In genomic region chr4:162943263-162943662, GRCh38 we compare ENCODE assay signal across 1 cellular context.
TF ChIP-seq lines count a peak whose summit lies in the region.

No MANE protein-coding gene starts in this region.

TF ChIP-seq in GM23338, 12 proteins besides CTCF, POLR2A, EP300 and RAD21 (continued from another document):
- TF ChIP-seq, protein P1, sequence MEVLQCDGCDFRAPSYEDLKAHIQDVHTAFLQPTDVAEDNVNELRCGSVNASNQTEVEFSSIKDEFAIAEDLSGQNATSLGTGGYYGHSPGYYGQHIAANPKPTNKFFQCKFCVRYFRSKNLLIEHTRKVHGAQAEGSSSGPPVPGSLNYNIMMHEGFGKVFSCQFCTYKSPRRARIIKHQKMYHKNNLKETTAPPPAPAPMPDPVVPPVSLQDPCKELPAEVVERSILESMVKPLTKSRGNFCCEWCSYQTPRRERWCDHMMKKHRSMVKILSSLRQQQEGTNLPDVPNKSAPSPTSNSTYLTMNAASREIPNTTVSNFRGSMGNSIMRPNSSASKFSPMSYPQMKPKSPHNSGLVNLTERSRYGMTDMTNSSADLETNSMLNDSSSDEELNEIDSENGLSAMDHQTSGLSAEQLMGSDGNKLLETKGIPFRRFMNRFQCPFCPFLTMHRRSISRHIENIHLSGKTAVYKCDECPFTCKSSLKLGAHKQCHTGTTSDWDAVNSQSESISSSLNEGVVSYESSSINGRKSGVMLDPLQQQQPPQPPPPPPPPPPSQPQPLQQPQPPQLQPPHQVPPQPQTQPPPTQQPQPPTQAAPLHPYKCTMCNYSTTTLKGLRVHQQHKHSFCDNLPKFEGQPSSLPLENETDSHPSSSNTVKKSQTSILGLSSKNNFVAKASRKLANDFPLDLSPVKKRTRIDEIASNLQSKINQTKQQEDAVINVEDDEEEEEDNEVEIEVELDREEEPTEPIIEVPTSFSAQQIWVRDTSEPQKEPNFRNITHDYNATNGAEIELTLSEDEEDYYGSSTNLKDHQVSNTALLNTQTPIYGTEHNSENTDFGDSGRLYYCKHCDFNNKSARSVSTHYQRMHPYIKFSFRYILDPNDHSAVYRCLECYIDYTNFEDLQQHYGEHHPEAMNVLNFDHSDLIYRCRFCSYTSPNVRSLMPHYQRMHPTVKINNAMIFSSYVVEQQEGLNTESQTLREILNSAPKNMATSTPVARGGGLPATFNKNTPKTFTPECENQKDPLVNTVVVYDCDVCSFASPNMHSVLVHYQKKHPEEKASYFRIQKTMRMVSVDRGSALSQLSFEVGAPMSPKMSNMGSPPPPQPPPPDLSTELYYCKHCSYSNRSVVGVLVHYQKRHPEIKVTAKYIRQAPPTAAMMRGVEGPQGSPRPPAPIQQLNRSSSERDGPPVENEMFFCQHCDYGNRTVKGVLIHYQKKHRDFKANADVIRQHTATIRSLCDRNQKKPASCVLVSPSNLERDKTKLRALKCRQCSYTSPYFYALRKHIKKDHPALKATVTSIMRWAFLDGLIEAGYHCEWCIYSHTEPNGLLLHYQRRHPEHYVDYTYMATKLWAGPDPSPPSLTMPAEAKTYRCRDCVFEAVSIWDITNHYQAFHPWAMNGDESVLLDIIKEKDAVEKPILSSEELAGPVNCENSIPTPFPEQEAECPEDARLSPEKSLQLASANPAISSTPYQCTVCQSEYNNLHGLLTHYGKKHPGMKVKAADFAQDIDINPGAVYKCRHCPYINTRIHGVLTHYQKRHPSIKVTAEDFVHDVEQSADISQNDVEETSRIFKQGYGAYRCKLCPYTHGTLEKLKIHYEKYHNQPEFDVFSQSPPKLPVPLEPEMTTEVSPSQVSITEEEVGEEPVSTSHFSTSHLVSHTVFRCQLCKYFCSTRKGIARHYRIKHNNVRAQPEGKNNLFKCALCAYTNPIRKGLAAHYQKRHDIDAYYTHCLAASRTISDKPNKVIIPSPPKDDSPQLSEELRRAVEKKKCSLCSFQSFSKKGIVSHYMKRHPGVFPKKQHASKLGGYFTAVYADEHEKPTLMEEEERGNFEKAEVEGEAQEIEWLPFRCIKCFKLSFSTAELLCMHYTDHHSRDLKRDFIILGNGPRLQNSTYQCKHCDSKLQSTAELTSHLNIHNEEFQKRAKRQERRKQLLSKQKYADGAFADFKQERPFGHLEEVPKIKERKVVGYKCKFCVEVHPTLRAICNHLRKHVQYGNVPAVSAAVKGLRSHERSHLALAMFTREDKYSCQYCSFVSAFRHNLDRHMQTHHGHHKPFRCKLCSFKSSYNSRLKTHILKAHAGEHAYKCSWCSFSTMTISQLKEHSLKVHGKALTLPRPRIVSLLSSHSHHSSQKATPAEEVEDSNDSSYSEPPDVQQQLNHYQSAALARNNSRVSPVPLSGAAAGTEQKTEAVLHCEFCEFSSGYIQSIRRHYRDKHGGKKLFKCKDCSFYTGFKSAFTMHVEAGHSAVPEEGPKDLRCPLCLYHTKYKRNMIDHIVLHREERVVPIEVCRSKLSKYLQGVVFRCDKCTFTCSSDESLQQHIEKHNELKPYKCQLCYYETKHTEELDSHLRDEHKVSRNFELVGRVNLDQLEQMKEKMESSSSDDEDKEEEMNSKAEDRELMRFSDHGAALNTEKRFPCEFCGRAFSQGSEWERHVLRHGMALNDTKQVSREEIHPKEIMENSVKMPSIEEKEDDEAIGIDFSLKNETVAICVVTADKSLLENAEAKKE (CRISPR knock-in tag; IDR thresholded peaks at IDR 0.05) = no peak
- TF ChIP-seq POLR2AphosphoS5 (IDR thresholded peaks at IDR 0.05; ENCODE audit: low read depth) (no peak), STAT1 (IDR thresholded peaks at IDR 0.05; ENCODE audit: unreplicated experiment) (no peak), EZH2 (IDR thresholded peaks at IDR 0.05; ENCODE audit: low read depth, unreplicated experiment) (no peak), ZNF331 (CRISPR knock-in tag; IDR thresholded peaks at IDR 0.05; ENCODE audit: low read depth) (no peak)
TF ChIP-seq in GM23338: peak in this region for 0.
